Comparison of ENCODE assay signal across 24 cellular contexts in the genomic region with DNA sequence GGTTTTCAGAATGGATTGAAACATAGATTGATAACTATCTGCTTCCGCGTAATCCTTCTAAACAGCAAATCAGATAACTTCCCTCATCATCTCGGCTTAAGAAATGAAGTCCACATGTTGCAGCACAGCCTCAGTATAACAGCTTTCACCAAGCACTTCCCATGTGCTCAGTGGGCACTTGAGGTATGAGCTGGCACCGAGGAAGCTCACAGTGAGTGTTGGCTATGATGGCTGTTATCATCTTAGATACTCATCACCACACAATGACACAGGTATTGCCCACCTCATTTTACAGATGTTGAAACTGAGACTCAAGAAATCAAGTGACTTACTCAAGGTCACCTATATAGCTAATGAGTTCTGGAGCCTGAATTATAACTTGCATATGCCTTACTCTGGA. TPM values are rescaled to one million over a fixed set of nuclear protein-coding genes. Genes with fewer than 3 reads are reported as not detected.
DNase-seq lines count a peak whose midpoint lies in the region; ATAC-seq and TF ChIP-seq lines count a peak whose summit lies in the region.
"Had no signal": no experiment of that assay in that cellular context is flagged by ENCODE, and none has a peak within 500 bp of the region (broad histone marks: within the 10 kb centered on the region; RNA-seq: fewer than 3 reads in every experiment).

No MANE protein-coding gene starts in this region.

- no peaks in the 10 kb centered on the region for H4K20me1 ChIP-seq in smooth muscle cell (ENCODE audit: low read depth)

- H3K9ac ChIP-seq in smooth muscle cell (ENCODE audit: low read depth) = no peak overlapping the region

- H3K27me3 Mint-ChIP-seq in activated naive CD4-positive, alpha-beta T cell treated with anti-CD3 and anti-CD28 coated beads, Interleukin-2, amount 50 U/mL, for 24 hours = no peaks in the 10 kb centered on the region
- no peaks in the 10 kb centered on the region for H3K27me3 Mint-ChIP-seq in CD8-positive, alpha-beta memory T cell
- H3K27me3 Mint-ChIP-seq in activated naive CD8-positive, alpha-beta T cell treated with anti-CD3 and anti-CD28 coated beads, Interleukin-2, amount 50 U/mL, for 24 hours = no peaks in the 10 kb centered on the region

- CTCF ChIA-PET in CD8-positive, alpha-beta memory T cell (lab: Charles Lee) = interaction anchor here (1.1 to 1.5 kb wide), 2 partner anchors 12 to 14 kb away, joined by 3 to 5 read pairs; no protein-coding TSS in a partner anchor

- H3K27ac ChIP-seq in CD8-positive, alpha-beta memory T cell (ENCODE audit: low read depth, low read length) = no peak overlapping the region
- no peak overlapping the region for H3K27ac ChIP-seq in smooth muscle cell (ENCODE audit: low read depth)
- H3K27ac ChIP-seq: epithelial cell of prostate, pancreas, suprapubic skin had no signal

- peaks cover 82% of the 10 kb centered on the region for H3K4me1 ChIP-seq in CD8-positive, alpha-beta memory T cell (ENCODE audit: insufficient read depth, low read length)
- H3K4me1 ChIP-seq in smooth muscle cell (ENCODE audit: low read depth) = no peaks in the 10 kb centered on the region
- H3K4me1 ChIP-seq: pancreas had no signal

- 89% methylated on average over 4 of the region's 4 CpGs for WGBS in smooth muscle cell (ENCODE audit: low lambda C conversion rate)

- H3K27ac Mint-ChIP-seq in activated naive CD4-positive, alpha-beta T cell treated with anti-CD3 and anti-CD28 coated beads, Interleukin-2, amount 50 U/mL, for 24 hours = peak overlapping the region; percentile 18
- peak overlapping the region in 6 of 8 donors; percentile 39 to 91 (median 80) for H3K27ac Mint-ChIP-seq in CD8-positive, alpha-beta memory T cell
- H3K27ac Mint-ChIP-seq in activated naive CD8-positive, alpha-beta T cell treated with anti-CD3 and anti-CD28 coated beads, Interleukin-2, amount 50 U/mL, for 24 hours = peak overlapping the region; percentile 2
- H3K27ac Mint-ChIP-seq in stimulated activated effector memory CD8-positive, alpha-beta T cell treated with anti-CD3 and anti-CD28 coated beads, Interleukin-12 subunit alpha, Interleukin-12 subunit beta, amount 100 ng/mL, for 72 hours = peak overlapping the region; percentile 86

- no peak overlapping the region for H3K4me3 ChIP-seq in CD8-positive, alpha-beta memory T cell (ENCODE audit: low read length)
- no peak overlapping the region for H3K4me3 ChIP-seq in smooth muscle cell
- H3K4me3 ChIP-seq: GM12878, pancreas, suprapubic skin had no signal

- peaks cover 15% of the 10 kb centered on the region for H3K36me3 ChIP-seq in CD8-positive, alpha-beta memory T cell (ENCODE audit: insufficient read depth, low read length)
- no peaks in the 10 kb centered on the region for H3K36me3 ChIP-seq in smooth muscle cell (ENCODE audit: low read depth)
- H3K36me3 ChIP-seq: pancreas, suprapubic skin had no signal

- TF ChIP-seq CTCF in smooth muscle cell (IDR thresholded peaks at IDR 0.05; ENCODE audit: borderline replicate concordance, insufficient read depth, poor library complexity, severe bottlenecking) = no peak

- no peaks in the 10 kb centered on the region for H3K79me2 ChIP-seq in smooth muscle cell (ENCODE audit: low read depth)

- H3K36me3 Mint-ChIP-seq in activated naive CD4-positive, alpha-beta T cell treated with anti-CD3 and anti-CD28 coated beads, Interleukin-2, amount 50 U/mL, for 24 hours = peaks cover 24% of the 10 kb centered on the region
- peaks cover 0 to 75% (median 16%) of the 10 kb centered on the region in 3 donors for H3K36me3 Mint-ChIP-seq in CD8-positive, alpha-beta memory T cell
- H3K36me3 Mint-ChIP-seq in activated naive CD8-positive, alpha-beta T cell treated with anti-CD3 and anti-CD28 coated beads, Interleukin-2, amount 50 U/mL, for 24 hours (ENCODE audit: low read depth) = peaks cover 39% of the 10 kb centered on the region
- peaks cover 56% of the 10 kb centered on the region for H3K36me3 Mint-ChIP-seq in stimulated activated effector memory CD8-positive, alpha-beta T cell treated with anti-CD3 and anti-CD28 coated beads, Interleukin-12 subunit alpha, Interleukin-12 subunit beta, amount 100 ng/mL, for 72 hours

- peak; percentile 50 for ATAC-seq in activated naive CD8-positive, alpha-beta T cell treated with anti-CD3 and anti-CD28 coated beads, Interleukin-2, amount 50 U/mL, for 24 hours
- ATAC-seq in stimulated activated effector memory CD8-positive, alpha-beta T cell treated with anti-CD3 and anti-CD28 coated beads, Interleukin-12 subunit alpha, Interleukin-12 subunit beta, amount 100 ng/mL, for 72 hours = peak; percentile 80
- ATAC-seq in SK-N-SH treated with all-trans-retinoic acid at 6 μM for 48 hours = no peak
- ATAC-seq: GM12878, HCT116, pancreas had no signal

- H3K9me3 Mint-ChIP-seq in activated naive CD4-positive, alpha-beta T cell treated with anti-CD3 and anti-CD28 coated beads, Interleukin-2, amount 50 U/mL, for 24 hours = no peaks in the 10 kb centered on the region
- H3K9me3 Mint-ChIP-seq in CD8-positive, alpha-beta memory T cell = no peaks in the 10 kb centered on the region
- no peaks in the 10 kb centered on the region for H3K9me3 Mint-ChIP-seq in activated naive CD8-positive, alpha-beta T cell treated with anti-CD3 and anti-CD28 coated beads, Interleukin-2, amount 50 U/mL, for 24 hours
- H3K9me3 Mint-ChIP-seq in stimulated activated effector memory CD8-positive, alpha-beta T cell treated with anti-CD3 and anti-CD28 coated beads, Interleukin-12 subunit alpha, Interleukin-12 subunit beta, amount 100 ng/mL, for 72 hours = no peaks in the 10 kb centered on the region
- H3K9me3 Mint-ChIP-seq: activated T-cell treated with anti-CD3 and anti-CD28 coated beads, Interleukin-2, amount 50 U/mL, for 72 hours had no signal

- H3K9me3 ChIP-seq in CD8-positive, alpha-beta memory T cell (ENCODE audit: low read length) = no peaks in the 10 kb centered on the region
- H3K9me3 ChIP-seq in smooth muscle cell (replicated peaks; ENCODE audit: low read depth) = no peaks in the 10 kb centered on the region
- H3K9me3 ChIP-seq: pancreas, suprapubic skin had no signal

- peaks cover 82% of the 10 kb centered on the region for H3K4me1 Mint-ChIP-seq in activated naive CD4-positive, alpha-beta T cell treated with anti-CD3 and anti-CD28 coated beads, Interleukin-2, amount 50 U/mL, for 24 hours
- H3K4me1 Mint-ChIP-seq in CD8-positive, alpha-beta memory T cell = peaks cover 64 to 83% (median 64%) of the 10 kb centered on the region in 3 donors
- H3K4me1 Mint-ChIP-seq in activated naive CD8-positive, alpha-beta T cell treated with anti-CD3 and anti-CD28 coated beads, Interleukin-2, amount 50 U/mL, for 24 hours = peaks cover 57% of the 10 kb centered on the region
- peaks cover 61% of the 10 kb centered on the region for H3K4me1 Mint-ChIP-seq in stimulated activated effector memory CD8-positive, alpha-beta T cell treated with anti-CD3 and anti-CD28 coated beads, Interleukin-12 subunit alpha, Interleukin-12 subunit beta, amount 100 ng/mL, for 72 hours

- H3K4me2 ChIP-seq in smooth muscle cell = no peak overlapping the region

- H3K27me3 ChIP-seq in CD8-positive, alpha-beta memory T cell (ENCODE audit: insufficient read depth, low read length, poor library complexity, severe bottlenecking) = no peaks in the 10 kb centered on the region
- no peaks in the 10 kb centered on the region for H3K27me3 ChIP-seq in smooth muscle cell (ENCODE audit: low read depth)
- H3K27me3 ChIP-seq: pancreas, suprapubic skin had no signal

- H3F3A ChIP-seq in smooth muscle cell (ENCODE audit: low read depth) = no peaks in the 10 kb centered on the region

- POLR2A ChIA-PET in CD8-positive, alpha-beta memory T cell (lab: Charles Lee) = no interaction called here

- no peak overlapping the region for H2AFZ ChIP-seq in smooth muscle cell (ENCODE audit: low read depth)

- no peak overlapping the region for H3K4me3 Mint-ChIP-seq in activated naive CD4-positive, alpha-beta T cell treated with anti-CD3 and anti-CD28 coated beads, Interleukin-2, amount 50 U/mL, for 24 hours
- H3K4me3 Mint-ChIP-seq in CD8-positive, alpha-beta memory T cell = no peak overlapping the region
- H3K4me3 Mint-ChIP-seq in activated naive CD8-positive, alpha-beta T cell treated with anti-CD3 and anti-CD28 coated beads, Interleukin-2, amount 50 U/mL, for 24 hours = no peak overlapping the region
- H3K4me3 Mint-ChIP-seq in stimulated activated effector memory CD8-positive, alpha-beta T cell treated with anti-CD3 and anti-CD28 coated beads, Interleukin-12 subunit alpha, Interleukin-12 subunit beta, amount 100 ng/mL, for 72 hours = no peak overlapping the region
- H3K4me3 Mint-ChIP-seq: activated T-cell treated with anti-CD3 and anti-CD28 coated beads, Interleukin-2, amount 50 U/mL, for 72 hours had no signal

- no peak for DNase-seq in activated naive CD4-positive, alpha-beta T cell treated with Interleukin-2 at 50 U/mL for 16 hours
- no peak for DNase-seq in CD8-positive, alpha-beta memory T cell
- DNase-seq in activated naive CD8-positive, alpha-beta T cell treated with anti-CD3 and anti-CD28 coated beads, Interleukin-2, amount 50 U/mL, for 24 hours = no peak
- no peak for DNase-seq in stimulated activated effector memory CD8-positive, alpha-beta T cell treated with anti-CD3 and anti-CD28 coated beads, Interleukin-12 subunit alpha, Interleukin-12 subunit beta, amount 100 ng/mL, for 72 hours (ENCODE audit: low spot score in 2 of 2)
- no peak for DNase-seq in smooth muscle cell (lab: John Stamatoyannopoulos, UW; ENCODE audit: unreplicated experiment)
- DNase-seq in AG20443 (ENCODE audit: low spot score) = no peak
- DNase-seq: activated T-cell treated with anti-CD3 and anti-CD28 coated beads, Interleukin-2, amount 50 U/mL, for 72 hours; EL; islet precursor cell; NCI-H1417; NCI-H2029 treated with DMSO at 0.1 percent for 48 hours; NCI-H226; pancreas; retina; small intestine had no signal

TF ChIP-seq in SK-N-SH treated with all-trans-retinoic acid at 6 μM for 48 hours, 23 proteins besides CTCF, POLR2A, EP300 and RAD21:
- no peak for TF ChIP-seq TCF4 (CRISPR knock-in tag; IDR thresholded peaks at IDR 0.05; ENCODE audit: borderline replicate concordance)
- no peak for TF ChIP-seq OSR1 (CRISPR knock-in tag; IDR thresholded peaks at IDR 0.05)
- no peak for TF ChIP-seq ZFP30 (CRISPR knock-in tag; IDR thresholded peaks at IDR 0.05)
- no peak for TF ChIP-seq RARB (CRISPR knock-in tag; IDR thresholded peaks at IDR 0.05)
- TF ChIP-seq ISL1 (CRISPR knock-in tag; IDR thresholded peaks at IDR 0.05) = no peak
TF ChIP-seq in SK-N-SH treated with all-trans-retinoic acid at 6 μM for 48 hours: peak in this region for 0.

RNA-seq across cellular contexts. Expression of a gene that starts 43.3 kb away (rescaled TPM):
- 10 to 100 TPM; 45.9 to 47.9 TPM for total RNA-seq in CD8-positive, alpha-beta memory T cell
- polyA plus RNA-seq in CD8-positive, alpha-beta memory T cell = 171 TPM
- 0.27 TPM in 1 of 2 replicates, not detected in the other for total RNA-seq in smooth muscle cell
- 0.40 TPM in 1 of 2 replicates, not detected in the other for polyA plus RNA-seq in smooth muscle cell
- total RNA-seq: HT-29 had no signal
- polyA plus RNA-seq: AG04450, neural cell had no signal

RNA-seq across cellular contexts. Expression of a gene that starts 48.5 kb away (rescaled TPM):
- 10 to 100 TPM; 15.6 to 17.9 TPM for total RNA-seq in CD8-positive, alpha-beta memory T cell
- 8.2 TPM for polyA plus RNA-seq in CD8-positive, alpha-beta memory T cell
- 250 and 264 TPM in 2 replicates for total RNA-seq in smooth muscle cell
- polyA plus RNA-seq in smooth muscle cell = 276 and 303 TPM in 2 replicates

Comparison
In these comparisons a context has a peak if more than half of its experiments do, and no peak if none do; other contexts are left out.
1. H3K27ac Mint-ChIP-seq: peak in every context shown above with its lines; median percentile 86 in stimulated activated effector memory CD8-positive, alpha-beta T cell treated with anti-CD3 and anti-CD28 coated beads, Interleukin-12 subunit alpha, Interleukin-12 subunit beta, amount 100 ng/mL, for 72 hours; 80 in CD8-positive, alpha-beta memory T cell; 18 in activated naive CD4-positive, alpha-beta T cell treated with anti-CD3 and anti-CD28 coated beads, Interleukin-2, amount 50 U/mL, for 24 hours; 2 in activated naive CD8-positive, alpha-beta T cell treated with anti-CD3 and anti-CD28 coated beads, Interleukin-2, amount 50 U/mL, for 24 hours.
2. RNA of a gene that starts 43.3 kb away (total RNA-seq): 45.9 to 47.9 TPM in CD8-positive, alpha-beta memory T cell; 0.27 TPM in smooth muscle cell; every median in the first group is over 10 times any median in the second.
3. RNA of a gene that starts 48.5 kb away (total RNA-seq): 250 to 264 TPM in smooth muscle cell; 15.6 to 17.9 TPM in CD8-positive, alpha-beta memory T cell; every median in the first group is over 10 times any median in the second.